17 cellular contexts compared by ENCODE assay signal in genomic region chr6:119661628-119662027, GRCh38.
DNase-seq lines count a peak whose midpoint lies in the region; ATAC-seq and TF ChIP-seq lines count a peak whose summit lies in the region.
"Had no signal": no experiment of that assay in that cellular context is flagged by ENCODE, and none has a peak within 500 bp of the region (broad histone marks: within the 10 kb centered on the region; RNA-seq: fewer than 3 reads in every experiment).

No MANE protein-coding gene starts in this region.

- H3K9me2 ChIP-seq in PC-9 (ENCODE audit: insufficient read depth) = no peaks in the 10 kb centered on the region; the same call in 1 of the 2 replicates

- dilution Hi-C loops in mammary epithelial cell (cut with HindIII; ENCODE audit: low sequenced_read_pairs) = no loop called here

- intact Hi-C loops in mammary epithelial cell (cut with micrococcal nuclease) = no loop called here
- intact Hi-C loops in MCF 10A (cut with micrococcal nuclease) = no loop called here
- intact Hi-C loops in PC-9 (cut with micrococcal nuclease; ENCODE audit: unreplicated experiment) = no loop called here

- no peak overlapping the region for H3K27ac Mint-ChIP-seq in MCF 10A (ENCODE audit: low read depth, unreplicated experiment)
- H3K27ac Mint-ChIP-seq: CD8-positive, alpha-beta memory T cell; GM23338 had no signal

- no peaks in the 10 kb centered on the region for H3K79me2 ChIP-seq in mammary epithelial cell (ENCODE audit: insufficient read depth, low read length)
- H3K79me2 ChIP-seq in PC-9 (ENCODE audit: low read depth) = no peaks in the 10 kb centered on the region

- H3K27ac ChIP-seq in mammary epithelial cell (ENCODE audit: insufficient read depth, low read depth, low read length) = no peak overlapping the region
- H3K27ac ChIP-seq in PC-9 = peak overlapping the region; percentile 30
- H3K27ac ChIP-seq: 22Rv1, BLaER1 had no signal

- no peaks in the 10 kb centered on the region for H3K36me3 ChIP-seq in mammary epithelial cell (ENCODE audit: insufficient read depth, low read length)
- H3K36me3 ChIP-seq in PC-9 (ENCODE audit: low read depth) = no peaks in the 10 kb centered on the region
- H3K36me3 ChIP-seq: BLaER1 had no signal

- ATAC-seq in HG02973 (IDR thresholded peaks at IDR 0.05; ENCODE audit: unreplicated experiment) (peak; percentile 52), HG03442 (IDR thresholded peaks at IDR 0.05; ENCODE audit: unreplicated experiment) (no peak), GM21737 (IDR thresholded peaks at IDR 0.05; ENCODE audit: unreplicated experiment) (no peak)
- ATAC-seq: GM23338 had no signal

- no peak overlapping the region for H3K9ac ChIP-seq in mammary epithelial cell (ENCODE audit: insufficient read depth, low read length)
- H3K9ac ChIP-seq: BLaER1 had no signal

- no peaks in the 10 kb centered on the region for H3K27me3 Mint-ChIP-seq in MCF 10A (ENCODE audit: insufficient read depth, unreplicated experiment)
- H3K27me3 Mint-ChIP-seq: CD8-positive, alpha-beta memory T cell had no signal

- H3K4me3 ChIP-seq in mammary epithelial cell (replicated peaks in 1 of 3; ENCODE audit: insufficient read depth in 1 of 3, low read depth in 2 of 3, low read length in 3 of 3) = no peak overlapping the region
- H3K4me3 ChIP-seq in PC-9 = no peak overlapping the region
- H3K4me3 ChIP-seq: BLaER1, GM23338 had no signal

- H3K36me3 Mint-ChIP-seq in MCF 10A (ENCODE audit: insufficient read depth, unreplicated experiment) = no peaks in the 10 kb centered on the region
- H3K36me3 Mint-ChIP-seq: CD8-positive, alpha-beta memory T cell had no signal

- no peaks in the 10 kb centered on the region for H3F3A ChIP-seq in PC-9 (ENCODE audit: insufficient read depth, low read depth)

- no peak overlapping the region for H3K4me3 Mint-ChIP-seq in MCF 10A (ENCODE audit: unreplicated experiment)
- H3K4me3 Mint-ChIP-seq: CD8-positive, alpha-beta memory T cell; GM23338 had no signal

- CTCF ChIA-PET in mammary epithelial cell (lab: Charles Lee; ENCODE audit: low non-redundant PET) = no interaction called here
- CTCF ChIA-PET in MCF 10A (lab: Yijun Ruan, JAX) = interaction anchor here (0.6 kb wide), 1 partner anchor 317 kb away, joined by 3 read pairs; no protein-coding TSS in a partner anchor
- CTCF ChIA-PET in PC-9 (lab: Charles Lee) = no interaction called here

- H3K27me3 ChIP-seq in mammary epithelial cell (ENCODE audit: insufficient read depth, low read length) (no peaks in the 10 kb centered on the region), PC-9 (ENCODE audit: insufficient read depth, low read depth) (no peaks in the 10 kb centered on the region)
- H3K27me3 ChIP-seq: BLaER1 had no signal

- DNase-seq in mammary epithelial cell (peak; percentile 1), MCF 10A (ENCODE audit: unreplicated experiment) (no peak), PC-9 (peak in 1 of 2 experiments; percentile 68), kidney tubule cell (ENCODE audit: low spot score) (peak; percentile 18), A172 (ENCODE audit: low spot score) (no peak)
- DNase-seq: AML-193; CD8-positive, alpha-beta memory T cell; DMS53; H7; IMR-90; KBM-7 had no signal

- H3K4me1 ChIP-seq in mammary epithelial cell (ENCODE audit: insufficient read depth, low read length) = no peaks in the 10 kb centered on the region
- peaks cover 23% of the 10 kb centered on the region for H3K4me1 ChIP-seq in PC-9 (replicated peaks; ENCODE audit: insufficient read depth)
- H3K4me1 ChIP-seq: BLaER1 had no signal

- H3K4me1 Mint-ChIP-seq in MCF 10A (ENCODE audit: insufficient read depth, unreplicated experiment) = no peaks in the 10 kb centered on the region
- H3K4me1 Mint-ChIP-seq: CD8-positive, alpha-beta memory T cell; GM23338 had no signal

- H4K20me1 ChIP-seq in mammary epithelial cell (ENCODE audit: insufficient read depth, low read length) (no peaks in the 10 kb centered on the region), PC-9 (ENCODE audit: insufficient read depth) (no peaks in the 10 kb centered on the region)
- H4K20me1 ChIP-seq: BLaER1 had no signal

- TF ChIP-seq CTCF in mammary epithelial cell (conservative IDR thresholded peaks at IDR 0.05 in 1 of 2, IDR thresholded peaks at IDR 0.05 in 1 of 2; ENCODE audit: extremely low read depth in 1 of 2, insufficient read depth in 1 of 2, low read depth in 1 of 2, low read length in 2 of 2) (no peak), MCF 10A (IDR thresholded peaks at IDR 0.05; ENCODE audit: unreplicated experiment) (no peak), PC-9 (conservative IDR thresholded peaks at IDR 0.05) (no peak)

- POLR2A ChIA-PET in MCF 10A (lab: Yijun Ruan, JAX) (no interaction called here), PC-9 (lab: Charles Lee; ENCODE audit: unreplicated experiment) (no interaction called here)

- BruUV-seq in mammary epithelial cell (replicated peaks; lab: Mats Ljungman, UMichigan) (no TSS peak), MCF 10A (replicated peaks; lab: Mats Ljungman, UMichigan) (no TSS peak), PC-9 (replicated peaks; lab: Mats Ljungman, UMichigan) (no TSS peak)

- H3K4me2 ChIP-seq in mammary epithelial cell (ENCODE audit: insufficient read depth, low read depth, low read length) (no peak overlapping the region), PC-9 (no peak overlapping the region)
- H3K4me2 ChIP-seq: BLaER1, GM23338 had no signal

- in situ Hi-C loops in mammary epithelial cell (cut with MboI; ENCODE audit: low sequenced_read_pairs in 2 of 2) = no loop called here

- H2AFZ ChIP-seq in mammary epithelial cell (ENCODE audit: low read depth, low read length) (no peak overlapping the region), PC-9 (peak overlapping the region; percentile 32; the same call in 1 of the 2 replicates)
- H2AFZ ChIP-seq: GM23338 had no signal

- H3K9me3 ChIP-seq in mammary epithelial cell (replicated peaks; ENCODE audit: insufficient read depth, low read length) = no peaks in the 10 kb centered on the region
- no peaks in the 10 kb centered on the region for H3K9me3 ChIP-seq in PC-9 (ENCODE audit: insufficient read depth, low read depth)

- no peaks in the 10 kb centered on the region for H3K9me3 Mint-ChIP-seq in MCF 10A (ENCODE audit: unreplicated experiment)
- H3K9me3 Mint-ChIP-seq: CD8-positive, alpha-beta memory T cell had no signal

Comparison
In these comparisons a context has a peak if more than half of its experiments do, and no peak if none do; other contexts are left out.
1. DNase-seq: peak in mammary epithelial cell (single experiment) and kidney tubule cell (single experiment); none in MCF 10A (single experiment) and A172 (single experiment).